ENCODE assay signal across 17 cellular contexts in genomic region chr6:66127061-66127460, GRCh38.
DNase-seq lines count a peak whose midpoint lies in the region; ATAC-seq and TF ChIP-seq lines count a peak whose summit lies in the region.
"Had no signal": no experiment of that assay in that cellular context is flagged by ENCODE, and none has a peak within 500 bp of the region (broad histone marks: within the 10 kb centered on the region; RNA-seq: fewer than 3 reads in every experiment).

No MANE protein-coding gene starts in this region.

- H3K27ac Mint-ChIP-seq in GM23338 (no peak overlapping the region), neural progenitor cell (peak overlapping the region; percentile 62)
- H3K27ac Mint-ChIP-seq in activated CD8-positive, alpha-beta T cell treated with anti-CD3 and anti-CD28 coated beads for 36 hours, result no peak overlapping the region
- H3K27ac Mint-ChIP-seq: B cell; CD4-positive, alpha-beta T cell; CD8-positive, alpha-beta T cell had no signal

- H3K79me2 ChIP-seq in GM23338 (replicated peaks; ENCODE audit: insufficient read depth) (no peaks in the 10 kb centered on the region), neural progenitor cell (ENCODE audit: low read depth) (no peaks in the 10 kb centered on the region)

- no peak for ATAC-seq in GM23338
- ATAC-seq in activated CD8-positive, alpha-beta T cell treated with anti-CD3 and anti-CD28 coated beads for 36 hours, result no peak
- ATAC-seq: CD8-positive, alpha-beta T cell had no signal

- DNase-seq in GM23338 (ENCODE audit: low spot score) (no peak), neural progenitor cell (ENCODE audit: low spot score) (no peak), D341Med (ENCODE audit: low spot score) (no peak), epidermal melanocyte (ENCODE audit: insufficient read length, low spot score) (no peak)
- DNase-seq in activated CD8-positive, alpha-beta T cell treated with anti-CD3 and anti-CD28 coated beads for 36 hours, result no peak
- no peak for DNase-seq in activated T-cell treated with anti-CD3 and anti-CD28 coated beads, Interleukin-2, amount 50 U/mL, for 48 hours
- DNase-seq: 8988T; ACHN; Caco-2; CD4-positive, alpha-beta T cell; CD8-positive, alpha-beta T cell; DMS79 treated with DMSO at 0.1 percent for 48 hours; GF-D8 had no signal

- CTCF ChIA-PET in activated CD8-positive, alpha-beta T cell treated with anti-CD3 and anti-CD28 coated beads for 36 hours (lab: Charles Lee), result no interaction called here

- no peak overlapping the region for H3K27ac ChIP-seq in GM23338 (ENCODE audit: low read depth)
- H3K27ac ChIP-seq in cingulate gyrus (ENCODE audit: low read depth, low read length), result peak overlapping the region; percentile 21
- H3K27ac ChIP-seq in neural progenitor cell, result no peak overlapping the region
- H3K27ac ChIP-seq: BLaER1 treated with 17β-estradiol and CSF1 and Interleukin-3, amounts not matched to agents 10 nM and 100 nM; C4-2B had no signal

- H3K4me2 ChIP-seq in GM23338 (no peak overlapping the region), neural progenitor cell (no peak overlapping the region)
- H3K4me2 ChIP-seq: BLaER1 treated with 17β-estradiol and CSF1 and Interleukin-3, amounts not matched to agents 10 nM and 100 nM had no signal

- H3K9me3 Mint-ChIP-seq in GM23338, result peaks cover 34% of the 10 kb centered on the region; the same call in 2 of the 3 replicates
- no peaks in the 10 kb centered on the region for H3K9me3 Mint-ChIP-seq in neural progenitor cell
- peaks cover 9% of the 10 kb centered on the region for H3K9me3 Mint-ChIP-seq in activated CD8-positive, alpha-beta T cell treated with anti-CD3 and anti-CD28 coated beads for 36 hours

- H3K9me2 ChIP-seq in GM23338 (ENCODE audit: insufficient read depth), result no peaks in the 10 kb centered on the region

- no peaks in the 10 kb centered on the region for H3K36me3 ChIP-seq in GM23338 (ENCODE audit: insufficient read depth)
- H3K36me3 ChIP-seq in neural progenitor cell, result no peaks in the 10 kb centered on the region
- H3K36me3 ChIP-seq: BLaER1 treated with 17β-estradiol and CSF1 and Interleukin-3, amounts not matched to agents 10 nM and 100 nM had no signal

- H3K4me1 ChIP-seq in GM23338 (ENCODE audit: insufficient read depth) (no peaks in the 10 kb centered on the region), neural progenitor cell (no peaks in the 10 kb centered on the region)
- H3K4me1 ChIP-seq: BLaER1 treated with 17β-estradiol and CSF1 and Interleukin-3, amounts not matched to agents 10 nM and 100 nM; Caco-2 had no signal

- H2AFZ ChIP-seq in GM23338 (0 out of 2 replicates have a peak overlapping the region, but pooled peaks have one; percentile 6), neural progenitor cell (replicated peaks) (no peak overlapping the region)

- H3K4me3 ChIP-seq in GM23338 (no peak overlapping the region), neural progenitor cell (no peak overlapping the region)
- H3K4me3 ChIP-seq: BLaER1 treated with 17β-estradiol and CSF1 and Interleukin-3, amounts not matched to agents 10 nM and 100 nM had no signal

- H4K20me1 ChIP-seq in GM23338 (replicated peaks; ENCODE audit: insufficient read depth) (no peaks in the 10 kb centered on the region), neural progenitor cell (ENCODE audit: low read depth) (no peaks in the 10 kb centered on the region)
- H4K20me1 ChIP-seq: BLaER1 treated with 17β-estradiol and CSF1 and Interleukin-3, amounts not matched to agents 10 nM and 100 nM had no signal

- intact Hi-C loops in activated CD8-positive, alpha-beta T cell treated with anti-CD3 and anti-CD28 coated beads for 36 hours (cut with micrococcal nuclease), result no loop called here

- H3K9ac ChIP-seq in neural progenitor cell, result no peak overlapping the region
- H3K9ac ChIP-seq: BLaER1 treated with 17β-estradiol and CSF1 and Interleukin-3, amounts not matched to agents 10 nM and 100 nM had no signal

- H3K4me1 Mint-ChIP-seq in GM23338 (no peaks in the 10 kb centered on the region), neural progenitor cell (peaks cover 10% of the 10 kb centered on the region)
- no peaks in the 10 kb centered on the region for H3K4me1 Mint-ChIP-seq in activated CD8-positive, alpha-beta T cell treated with anti-CD3 and anti-CD28 coated beads for 36 hours (ENCODE audit: low read depth)
- H3K4me1 Mint-ChIP-seq: B cell had no signal

- H3K36me3 Mint-ChIP-seq in GM23338 (ENCODE audit: low read depth) (no peaks in the 10 kb centered on the region; the same call in 2 of the 3 replicates), neural progenitor cell (no peaks in the 10 kb centered on the region)
- no peaks in the 10 kb centered on the region for H3K36me3 Mint-ChIP-seq in activated CD8-positive, alpha-beta T cell treated with anti-CD3 and anti-CD28 coated beads for 36 hours (ENCODE audit: low read depth)
- H3K36me3 Mint-ChIP-seq: CD8-positive, alpha-beta T cell had no signal

- H3K4me3 Mint-ChIP-seq in GM23338 (no peak overlapping the region), neural progenitor cell (no peak overlapping the region)
- no peak overlapping the region for H3K4me3 Mint-ChIP-seq in activated CD8-positive, alpha-beta T cell treated with anti-CD3 and anti-CD28 coated beads for 36 hours
- H3K4me3 Mint-ChIP-seq: B cell; CD4-positive, alpha-beta T cell; CD8-positive, alpha-beta T cell had no signal

- TF ChIP-seq CTCF in GM23338 (conservative IDR thresholded peaks at IDR 0.05; ENCODE audit: low read depth in 2 of 2) (no peak), neural progenitor cell (IDR thresholded peaks at IDR 0.05) (no peak)
- TF ChIP-seq CTCF in activated CD8-positive, alpha-beta T cell treated with anti-CD3 and anti-CD28 coated beads for 36 hours (IDR thresholded peaks at IDR 0.05), result no peak

- H3F3A ChIP-seq in GM23338 (replicated peaks; ENCODE audit: low read depth) (no peaks in the 10 kb centered on the region), neural progenitor cell (ENCODE audit: low read depth) (no peaks in the 10 kb centered on the region)

- no peaks in the 10 kb centered on the region for H3K9me3 ChIP-seq in neural progenitor cell (ENCODE audit: low read depth)
- H3K9me3 ChIP-seq: BLaER1 treated with 17β-estradiol and CSF1 and Interleukin-3, amounts not matched to agents 10 nM and 100 nM; Caco-2 had no signal

- H3K27me3 Mint-ChIP-seq in GM23338 (ENCODE audit: insufficient read depth, low read depth, poor library complexity), result no peaks in the 10 kb centered on the region
- no peaks in the 10 kb centered on the region for H3K27me3 Mint-ChIP-seq in neural progenitor cell (ENCODE audit: insufficient read depth, low read depth)
- no peaks in the 10 kb centered on the region for H3K27me3 Mint-ChIP-seq in activated CD8-positive, alpha-beta T cell treated with anti-CD3 and anti-CD28 coated beads for 36 hours
- H3K27me3 Mint-ChIP-seq: B cell; CD4-positive, alpha-beta T cell had no signal

- H3K27me3 ChIP-seq in GM23338 (ENCODE audit: insufficient read depth) (no peaks in the 10 kb centered on the region), neural progenitor cell (no peaks in the 10 kb centered on the region)
- H3K27me3 ChIP-seq: BLaER1 treated with 17β-estradiol and CSF1 and Interleukin-3, amounts not matched to agents 10 nM and 100 nM had no signal

- POLR2A ChIA-PET in activated CD8-positive, alpha-beta T cell treated with anti-CD3 and anti-CD28 coated beads for 36 hours (lab: Charles Lee), result no interaction called here

TF ChIP-seq in GM23338, 12 proteins besides CTCF, POLR2A, EP300 and RAD21 (continues in another document):
- TF ChIP-seq ETS1 (IDR thresholded peaks at IDR 0.05) (no peak), ZNF114 (CRISPR knock-in tag; IDR thresholded peaks at IDR 0.05) (no peak)
